In genomic region chrX:24026403-24026801, GRCh38 we compare ENCODE assay signal across 1 cellular context.
TF ChIP-seq lines count a peak whose summit lies in the region.

No MANE protein-coding gene starts in this region.

TF ChIP-seq in HepG2, 621 proteins besides CTCF, POLR2A, EP300 and RAD21:
- no peak for TF ChIP-seq SNAPC4 (CRISPR knock-in tag; IDR thresholded peaks at IDR 0.05)
- TF ChIP-seq RNF2 (conservative IDR thresholded peaks at IDR 0.05; ENCODE audit: low read depth), result no peak
- no peak for TF ChIP-seq GABPB1 (CRISPR knock-in tag; IDR thresholded peaks at IDR 0.05)
- TF ChIP-seq ZNF281 (CRISPR knock-in tag; IDR thresholded peaks at IDR 0.05; ENCODE audit: borderline replicate concordance), result no peak
- no peak for TF ChIP-seq MYPOP (CRISPR knock-in tag; IDR thresholded peaks at IDR 0.05)
